8 cellular contexts compared by ENCODE assay signal in genomic region chr1:41891403-41891896, GRCh38. TPM values are rescaled to one million over a fixed set of nuclear protein-coding genes. Genes with fewer than 3 reads are reported as not detected.
DNase-seq lines count a peak whose midpoint lies in the region; ATAC-seq and TF ChIP-seq lines count a peak whose summit lies in the region.

No MANE protein-coding gene starts in this region.

- CTCF ChIA-PET in AG04450 (lab: Charles Lee): interaction anchor here (0.7 to 2.1 kb wide), 6 partner anchors 12 to 375 kb away, joined by 3 to 13 read pairs (median 5); no protein-coding TSS in a partner anchor

- H3K27ac Mint-ChIP-seq in activated naive CD4-positive, alpha-beta T cell treated with anti-CD3 and anti-CD28 coated beads, Interleukin-2, amount 50 U/mL, for 72 hours: peak overlapping the region; percentile 80 to 94

- peak; percentile 88 for ATAC-seq in HG03175 (IDR thresholded peaks at IDR 0.05; ENCODE audit: unreplicated experiment)
- ATAC-seq in activated naive CD4-positive, alpha-beta T cell treated with anti-CD3 and anti-CD28 coated beads, Interleukin-2, amount 50 U/mL, for 72 hours: peak; percentile 90 to 94

- DNase-seq in AG04450 (ENCODE audit: low read depth, low spot score): no peak
- peak; percentile 69 for DNase-seq in RPMI8226
- peak; percentile 50 to 76 for DNase-seq in activated naive CD4-positive, alpha-beta T cell treated with anti-CD3 and anti-CD28 coated beads, Interleukin-2, amount 50 U/mL, for 72 hours (ENCODE audit: low spot score in 2 of 2)
- no peak for DNase-seq in kidney epithelial cell (ENCODE audit: low read depth)
- DNase-seq in stimulated activated CD4-positive, alpha-beta T cell treated with anti-CD3 and anti-CD28 coated beads, Interleukin-4, amount 100 ng/mL, for 4 hours: peak; percentile 36 to 64
- DNase-seq in WERI-Rb-1: no peak

- no peaks in the 10 kb centered on the region for H3K9me3 ChIP-seq in AG04450 (ENCODE audit: control insufficient read depth, insufficient read depth, low read length)
- no peaks in the 10 kb centered on the region for H3K9me3 ChIP-seq in WERI-Rb-1 (ENCODE audit: severe bottlenecking)

- H3K36me3 ChIP-seq in kidney epithelial cell (ENCODE audit: control insufficient read depth, insufficient read depth, low read length) (no peaks in the 10 kb centered on the region), WERI-Rb-1 (no peaks in the 10 kb centered on the region)

- no peaks in the 10 kb centered on the region for H3K36me3 Mint-ChIP-seq in activated naive CD4-positive, alpha-beta T cell treated with anti-CD3 and anti-CD28 coated beads, Interleukin-2, amount 50 U/mL, for 72 hours

- no peaks in the 10 kb centered on the region for H3K9me3 Mint-ChIP-seq in activated naive CD4-positive, alpha-beta T cell treated with anti-CD3 and anti-CD28 coated beads, Interleukin-2, amount 50 U/mL, for 72 hours

- H3K4me3 ChIP-seq in AG04450 (ENCODE audit: low read depth, low read length) (peak overlapping the region; percentile 57), kidney epithelial cell (ENCODE audit: low read depth, low read length) (no peak overlapping the region), WERI-Rb-1 (ENCODE audit: low read depth, low read length) (no peak overlapping the region)

- no peaks in the 10 kb centered on the region for H3K27me3 ChIP-seq in AG04450 (ENCODE audit: control insufficient read depth, insufficient read depth, low read length)
- no peaks in the 10 kb centered on the region for H3K27me3 ChIP-seq in kidney epithelial cell (ENCODE audit: control insufficient read depth, insufficient read depth, low read length)
- no peaks in the 10 kb centered on the region for H3K27me3 ChIP-seq in WERI-Rb-1 (ENCODE audit: insufficient read depth, low read depth, severe bottlenecking)

- POLR2A ChIA-PET in AG04450 (lab: Yijun Ruan, JAX): no interaction called here

- peak; percentile 43 for TF ChIP-seq POLR2A in GM18951 (IDR thresholded peaks at IDR 0.05; ENCODE audit: extremely low read depth, insufficient read depth, insufficient read length)

- in situ Hi-C loops in GM18951 (cut with MboI; ENCODE audit: low sequenced_read_pairs, unreplicated experiment): no loop called here

- TF ChIP-seq CTCF in AG04450 (IDR thresholded peaks at IDR 0.05; ENCODE audit: low read depth, low read length) (peak; percentile 33), kidney epithelial cell (IDR thresholded peaks at IDR 0.05; ENCODE audit: insufficient read depth, low read length, poor library complexity, severe bottlenecking) (peak; percentile 29), WERI-Rb-1 (IDR thresholded peaks at IDR 0.05; ENCODE audit: low read depth, low read length) (no peak)

- H3K27ac ChIP-seq in AG04450 (ENCODE audit: low read depth, low read length) (peak overlapping the region; percentile 70), WERI-Rb-1 (no peak overlapping the region)

RNA-seq across cellular contexts. Expression of gene HIVEP3, which starts 27.3 kb away (rescaled TPM):
- polyA plus RNA-seq in AG04450 (2011; rRNA removed): 4.8 and 5.0 TPM in 2 replicates
- 3.5 and 3.6 TPM in 2 replicates for polyA minus RNA-seq in AG04450 (2011; rRNA and poly(A)+ RNA removed)
- total RNA-seq in activated naive CD4-positive, alpha-beta T cell treated with anti-CD3 and anti-CD28 coated beads, Interleukin-2, amount 50 U/mL, for 72 hours: 10 to 100 TPM; 13.3 to 25.0 TPM
- 5.8 and 7.3 TPM in 2 replicates for total RNA-seq in kidney epithelial cell

Comparison
In these comparisons a context has a peak if more than half of its experiments do, and no peak if none do; other contexts are left out.
1. DNase-seq: peak in RPMI8226 (single experiment), activated naive CD4-positive, alpha-beta T cell treated with anti-CD3 and anti-CD28 coated beads, Interleukin-2, amount 50 U/mL, for 72 hours (2 of 2) and stimulated activated CD4-positive, alpha-beta T cell treated with anti-CD3 and anti-CD28 coated beads, Interleukin-4, amount 100 ng/mL, for 4 hours (2 of 2); none in AG04450 (single experiment), kidney epithelial cell (single experiment) and WERI-Rb-1 (single experiment).